ENCODE assay signal across 22 cellular contexts in genomic region chr11:75505966-75506692, GRCh38. TPM values are rescaled to one million over a fixed set of nuclear protein-coding genes. Genes with fewer than 3 reads are reported as not detected.
DNase-seq lines count a peak whose midpoint lies in the region; ATAC-seq and TF ChIP-seq lines count a peak whose summit lies in the region.
"Had no signal": no experiment of that assay in that cellular context is flagged by ENCODE, and none has a peak within 500 bp of the region (broad histone marks: within the 10 kb centered on the region; RNA-seq: fewer than 3 reads in every experiment).

No MANE protein-coding gene starts in this region.

- no peaks in the 10 kb centered on the region for H3K9me3 Mint-ChIP-seq in activated CD4-positive, alpha-beta memory T cell treated with anti-CD3 and anti-CD28 coated beads, Interleukin-2, amount 10 ng/mL, durations not matched to agents 7 days and 5 days
- H3K9me3 Mint-ChIP-seq in activated CD4-positive, alpha-beta memory T cell treated with anti-CD3 and anti-CD28 coated beads for 36 hours = no peaks in the 10 kb centered on the region
- no peaks in the 10 kb centered on the region for H3K9me3 Mint-ChIP-seq in central memory CD8-positive, alpha-beta T cell
- H3K9me3 Mint-ChIP-seq in activated CD8-positive, alpha-beta T cell treated with anti-CD3 and anti-CD28 coated beads for 36 hours = no peaks in the 10 kb centered on the region
- H3K9me3 Mint-ChIP-seq: stimulated activated naive CD8-positive, alpha-beta T cell treated with anti-CD3 and anti-CD28 coated beads, Interleukin-15, Interleukin-2, amounts not matched to agents 100 ng/mL and 50 ng/mL, for 24 hours had no signal

- no peak for ATAC-seq in central memory CD8-positive, alpha-beta T cell (replicated peaks; ENCODE audit: extremely low read depth, poor library complexity, severe bottlenecking)
- no peak for ATAC-seq in HG03342 (IDR thresholded peaks at IDR 0.05; ENCODE audit: unreplicated experiment)
- ATAC-seq in activated CD8-positive, alpha-beta T cell treated with anti-CD3 and anti-CD28 coated beads for 36 hours = no peak
- ATAC-seq: Panc1 had no signal

- H3K4me1 Mint-ChIP-seq in activated CD4-positive, alpha-beta memory T cell treated with anti-CD3 and anti-CD28 coated beads, Interleukin-2, amount 10 ng/mL, durations not matched to agents 7 days and 5 days = peaks cover 58% of the 10 kb centered on the region
- H3K4me1 Mint-ChIP-seq in activated CD4-positive, alpha-beta memory T cell treated with anti-CD3 and anti-CD28 coated beads for 36 hours (ENCODE audit: low read depth) = peaks cover 58% of the 10 kb centered on the region
- H3K4me1 Mint-ChIP-seq in central memory CD8-positive, alpha-beta T cell = peaks cover 40% of the 10 kb centered on the region
- H3K4me1 Mint-ChIP-seq in activated CD8-positive, alpha-beta T cell treated with anti-CD3 and anti-CD28 coated beads for 36 hours (ENCODE audit: low read depth) = peaks cover 8% of the 10 kb centered on the region

- H3K27me3 Mint-ChIP-seq in activated CD4-positive, alpha-beta memory T cell treated with anti-CD3 and anti-CD28 coated beads, Interleukin-2, amount 10 ng/mL, durations not matched to agents 7 days and 5 days = no peaks in the 10 kb centered on the region
- H3K27me3 Mint-ChIP-seq in activated CD4-positive, alpha-beta memory T cell treated with anti-CD3 and anti-CD28 coated beads for 36 hours = no peaks in the 10 kb centered on the region
- H3K27me3 Mint-ChIP-seq in central memory CD8-positive, alpha-beta T cell = no peaks in the 10 kb centered on the region
- H3K27me3 Mint-ChIP-seq in activated CD8-positive, alpha-beta T cell treated with anti-CD3 and anti-CD28 coated beads for 36 hours = no peaks in the 10 kb centered on the region
- H3K27me3 Mint-ChIP-seq: stimulated activated naive CD8-positive, alpha-beta T cell treated with anti-CD3 and anti-CD28 coated beads, Interleukin-15, Interleukin-2, amounts not matched to agents 100 ng/mL and 50 ng/mL, for 24 hours had no signal

- peak overlapping the region; percentile 94 for H3K27ac Mint-ChIP-seq in activated CD4-positive, alpha-beta memory T cell treated with anti-CD3 and anti-CD28 coated beads, Interleukin-2, amount 10 ng/mL, durations not matched to agents 7 days and 5 days
- no peak overlapping the region for H3K27ac Mint-ChIP-seq in activated CD4-positive, alpha-beta memory T cell treated with anti-CD3 and anti-CD28 coated beads for 36 hours
- peak overlapping the region; percentile 59 for H3K27ac Mint-ChIP-seq in central memory CD8-positive, alpha-beta T cell (ENCODE audit: low read depth)
- no peak overlapping the region for H3K27ac Mint-ChIP-seq in activated CD8-positive, alpha-beta T cell treated with anti-CD3 and anti-CD28 coated beads for 36 hours
- H3K27ac Mint-ChIP-seq: progenitor cell of endocrine pancreas; stimulated activated naive CD8-positive, alpha-beta T cell treated with anti-CD3 and anti-CD28 coated beads, Interleukin-15, Interleukin-2, amounts not matched to agents 100 ng/mL and 50 ng/mL, for 24 hours had no signal

- no peak overlapping the region for H3K4me3 Mint-ChIP-seq in activated CD4-positive, alpha-beta memory T cell treated with anti-CD3 and anti-CD28 coated beads, Interleukin-2, amount 10 ng/mL, durations not matched to agents 7 days and 5 days
- no peak overlapping the region for H3K4me3 Mint-ChIP-seq in activated CD4-positive, alpha-beta memory T cell treated with anti-CD3 and anti-CD28 coated beads for 36 hours
- no peak overlapping the region for H3K4me3 Mint-ChIP-seq in central memory CD8-positive, alpha-beta T cell
- H3K4me3 Mint-ChIP-seq in activated CD8-positive, alpha-beta T cell treated with anti-CD3 and anti-CD28 coated beads for 36 hours = no peak overlapping the region
- H3K4me3 Mint-ChIP-seq: stimulated activated naive CD8-positive, alpha-beta T cell treated with anti-CD3 and anti-CD28 coated beads, Interleukin-15, Interleukin-2, amounts not matched to agents 100 ng/mL and 50 ng/mL, for 24 hours had no signal

- TF ChIP-seq CTCF in testis (IDR thresholded peaks at IDR 0.05) = no peak
- no peak for TF ChIP-seq CTCF in activated CD8-positive, alpha-beta T cell treated with anti-CD3 and anti-CD28 coated beads for 36 hours (IDR thresholded peaks at IDR 0.05)

- WGBS in testis, 2 donors = 58 to 60% methylated on average over 10 to 11 of the region's 11 CpGs

- CTCF ChIA-PET in activated CD4-positive, alpha-beta memory T cell treated with anti-CD3 and anti-CD28 coated beads, Interleukin-2, amount 10 ng/mL, durations not matched to agents 7 days and 5 days (lab: Charles Lee) = no interaction called here
- CTCF ChIA-PET in activated CD4-positive, alpha-beta memory T cell treated with anti-CD3 and anti-CD28 coated beads for 36 hours (lab: Charles Lee) = interaction anchor here (1.3 kb wide), 1 partner anchor 9 kb away, joined by 3 read pairs; no protein-coding TSS in a partner anchor
- CTCF ChIA-PET in activated CD8-positive, alpha-beta T cell treated with anti-CD3 and anti-CD28 coated beads for 36 hours (lab: Charles Lee) = no interaction called here

- no peaks in the 10 kb centered on the region for H3K27me3 ChIP-seq in testis
- H3K27me3 ChIP-seq: adrenal gland had no signal

- no peak for TF ChIP-seq POLR2A in testis (IDR thresholded peaks at IDR 0.05)

- no peak overlapping the region for H3K4me3 ChIP-seq in testis
- H3K4me3 ChIP-seq: adrenal gland had no signal

- no peak for DNase-seq in activated CD4-positive, alpha-beta memory T cell treated with anti-CD3 and anti-CD28 coated beads, Interleukin-2, amount 10 ng/mL, durations not matched to agents 7 days and 5 days
- DNase-seq in activated CD4-positive, alpha-beta memory T cell treated with anti-CD3 and anti-CD28 coated beads for 36 hours = no peak
- no peak for DNase-seq in central memory CD8-positive, alpha-beta T cell (ENCODE audit: low spot score in 2 of 2)
- peak; percentile 83 for DNase-seq in myocyte (ENCODE audit: low read depth)
- peak; percentile 77 for DNase-seq in testis
- DNase-seq in activated CD4-positive, alpha-beta T cell treated with anti-CD3 and anti-CD28 coated beads, Interleukin-2, amount 50 U/mL, for 4 hours = no peak
- no peak for DNase-seq in activated CD8-positive, alpha-beta T cell treated with anti-CD3 and anti-CD28 coated beads for 36 hours
- DNase-seq: caudate nucleus; DND-41; hypothalamus; KBM-7; kidney glomerular epithelial cell; NCI-H1092 treated with DMSO at 0.1 percent for 48 hours; stimulated activated CD4-positive, alpha-beta T cell treated with anti-CD3 and anti-CD28 coated beads, Interleukin-15, amount 100 ng/mL, for 24 hours had no signal

- no peaks in the 10 kb centered on the region for H3K9me3 ChIP-seq in testis
- H3K9me3 ChIP-seq: adrenal gland had no signal

- H3K27ac ChIP-seq in testis = peak overlapping the region in 1 of 2 donors; percentile 56
- H3K27ac ChIP-seq: C4-2B, HL-60, VCaP had no signal

- H3K36me3 Mint-ChIP-seq in activated CD4-positive, alpha-beta memory T cell treated with anti-CD3 and anti-CD28 coated beads, Interleukin-2, amount 10 ng/mL, durations not matched to agents 7 days and 5 days (ENCODE audit: low read depth) = peaks cover 14% of the 10 kb centered on the region
- H3K36me3 Mint-ChIP-seq in activated CD4-positive, alpha-beta memory T cell treated with anti-CD3 and anti-CD28 coated beads for 36 hours = no peaks in the 10 kb centered on the region
- H3K36me3 Mint-ChIP-seq in central memory CD8-positive, alpha-beta T cell (ENCODE audit: insufficient read depth) = no peaks in the 10 kb centered on the region
- no peaks in the 10 kb centered on the region for H3K36me3 Mint-ChIP-seq in activated CD8-positive, alpha-beta T cell treated with anti-CD3 and anti-CD28 coated beads for 36 hours (ENCODE audit: low read depth)

- peaks cover 9% of the 10 kb centered on the region for H3K4me1 ChIP-seq in testis
- H3K4me1 ChIP-seq: adrenal gland had no signal

- H3K36me3 ChIP-seq in testis (ENCODE audit: low read depth, missing control alignments) = no peaks in the 10 kb centered on the region
- H3K36me3 ChIP-seq: adrenal gland had no signal

- POLR2A ChIA-PET in activated CD4-positive, alpha-beta memory T cell treated with anti-CD3 and anti-CD28 coated beads, Interleukin-2, amount 10 ng/mL, durations not matched to agents 7 days and 5 days (lab: Charles Lee) = interaction anchor here (0.6 kb wide), 1 partner anchor 13 kb away, joined by 3 read pairs; no protein-coding TSS in a partner anchor
- POLR2A ChIA-PET in activated CD4-positive, alpha-beta memory T cell treated with anti-CD3 and anti-CD28 coated beads for 36 hours (lab: Charles Lee) = no interaction called here
- POLR2A ChIA-PET in activated CD8-positive, alpha-beta T cell treated with anti-CD3 and anti-CD28 coated beads for 36 hours (lab: Charles Lee) = interaction anchor here (1.0 kb wide), 1 partner anchor 31 kb away, joined by 3 read pairs; no protein-coding TSS in a partner anchor

- intact Hi-C loops in activated CD4-positive, alpha-beta memory T cell treated with anti-CD3 and anti-CD28 coated beads for 36 hours (cut with micrococcal nuclease) = no loop called here
- intact Hi-C loops in testis (cut with DNase I; ENCODE audit: low total_unique reads) = no loop called here
- intact Hi-C loops in activated CD8-positive, alpha-beta T cell treated with anti-CD3 and anti-CD28 coated beads for 36 hours (cut with micrococcal nuclease) = no loop called here

RNA-seq across cellular contexts. Expression of gene GDPD5, which starts 19.6 kb away (rescaled TPM):
- 100 to 1,000 TPM; 107 to 109 TPM for total RNA-seq in activated CD4-positive, alpha-beta memory T cell treated with anti-CD3 and anti-CD28 coated beads, Interleukin-2, amount 10 ng/mL, durations not matched to agents 7 days and 5 days
- 10 to 100 TPM; 26.5 to 32.0 TPM for total RNA-seq in activated CD4-positive, alpha-beta memory T cell treated with anti-CD3 and anti-CD28 coated beads for 36 hours
- 16.1 and 18.3 TPM in 2 replicates for total RNA-seq in myocyte
- 50.3 TPM for polyA plus RNA-seq in myocyte (2012)
- total RNA-seq in testis = 10 to 100 TPM; 43.3 to 99.5 TPM
- polyA plus RNA-seq in testis (ENCODE audit: insufficient read depth, low read depth, low replicate concordance) = 65.8 TPM
- total RNA-seq in activated CD8-positive, alpha-beta T cell treated with anti-CD3 and anti-CD28 coated beads for 36 hours = 10 to 100 TPM in 1 of 2 experiments, 1 to 10 TPM in 1; 7.8 to 11.0 TPM

RNA-seq across cellular contexts. Expression of gene SERPINH1, which starts 55.9 kb away (rescaled TPM):
- total RNA-seq in activated CD4-positive, alpha-beta memory T cell treated with anti-CD3 and anti-CD28 coated beads, Interleukin-2, amount 10 ng/mL, durations not matched to agents 7 days and 5 days = 10 to 100 TPM; 12.2 to 13.3 TPM
- 10 to 100 TPM; 15.2 to 17.4 TPM for total RNA-seq in activated CD4-positive, alpha-beta memory T cell treated with anti-CD3 and anti-CD28 coated beads for 36 hours
- total RNA-seq in myocyte (902 and 923 TPM in 2 replicates), testis (100 to 1,000 TPM; 122 to 178 TPM)
- polyA plus RNA-seq in myocyte (2012) = 932 TPM
- 92.2 TPM for polyA plus RNA-seq in testis (ENCODE audit: insufficient read depth, low read depth, low replicate concordance)
- 10 to 100 TPM; 15.7 to 17.7 TPM for total RNA-seq in activated CD8-positive, alpha-beta T cell treated with anti-CD3 and anti-CD28 coated beads for 36 hours

Comparison
In these comparisons a context has a peak if more than half of its experiments do, and no peak if none do; other contexts are left out.
1. H3K27ac Mint-ChIP-seq: peak in activated CD4-positive, alpha-beta memory T cell treated with anti-CD3 and anti-CD28 coated beads, Interleukin-2, amount 10 ng/mL, durations not matched to agents 7 days and 5 days (single experiment) and central memory CD8-positive, alpha-beta T cell (single experiment); none in activated CD4-positive, alpha-beta memory T cell treated with anti-CD3 and anti-CD28 coated beads for 36 hours (single experiment) and activated CD8-positive, alpha-beta T cell treated with anti-CD3 and anti-CD28 coated beads for 36 hours (single experiment).
2. DNase-seq: peak in myocyte (single experiment) and testis (single experiment); none in activated CD4-positive, alpha-beta memory T cell treated with anti-CD3 and anti-CD28 coated beads, Interleukin-2, amount 10 ng/mL, durations not matched to agents 7 days and 5 days (single experiment), activated CD4-positive, alpha-beta memory T cell treated with anti-CD3 and anti-CD28 coated beads for 36 hours (single experiment), central memory CD8-positive, alpha-beta T cell (0 of 2), activated CD4-positive, alpha-beta T cell treated with anti-CD3 and anti-CD28 coated beads, Interleukin-2, amount 50 U/mL, for 4 hours (0 of 2) and activated CD8-positive, alpha-beta T cell treated with anti-CD3 and anti-CD28 coated beads for 36 hours (single experiment).
3. RNA of gene SERPINH1, which starts 55.9 kb away (total RNA-seq): 902 to 923 TPM in myocyte and 122 to 178 TPM in testis; 15.7 to 17.7 TPM in activated CD8-positive, alpha-beta T cell treated with anti-CD3 and anti-CD28 coated beads for 36 hours, 15.2 to 17.4 TPM in activated CD4-positive, alpha-beta memory T cell treated with anti-CD3 and anti-CD28 coated beads for 36 hours and 12.2 to 13.3 TPM in activated CD4-positive, alpha-beta memory T cell treated with anti-CD3 and anti-CD28 coated beads, Interleukin-2, amount 10 ng/mL, durations not matched to agents 7 days and 5 days; every median in the first group is over 4 times any median in the second.